Comparison of ENCODE assay signal across 1 cellular context in the genomic region with DNA sequence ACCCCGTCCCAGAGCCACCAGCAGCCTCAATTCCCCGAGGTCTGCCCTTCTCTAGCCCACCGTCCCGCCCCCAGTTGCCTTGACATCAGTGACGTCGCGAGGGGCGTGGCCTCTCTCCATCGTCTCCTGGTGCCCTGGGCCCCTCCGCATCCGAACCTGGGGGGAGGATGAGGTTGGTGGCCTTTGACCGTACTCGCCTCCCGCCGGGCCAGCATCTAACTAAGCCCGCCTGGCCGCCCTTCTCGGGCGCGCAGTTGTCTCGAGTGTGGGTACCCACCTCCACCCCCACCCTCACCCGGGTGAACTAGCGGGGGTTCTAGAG.
A peak's percentile ranks its signal among the peaks of the same experiment; 100 is the strongest.
TF ChIP-seq lines count a peak whose summit lies in the region.

No MANE protein-coding gene starts in this region.

TF ChIP-seq in K562, 482 proteins besides CTCF, POLR2A, EP300 and RAD21 (continues in another document):
- TF ChIP-seq HNRNPH1 (optimal IDR thresholded peaks at IDR 0.05; ENCODE audit: low read depth, low read length) = no peak
- 0 out of 2 replicates have a peak, but pooled peaks have one; percentile 38 for TF ChIP-seq BMI1 (IDR thresholded peaks at IDR 0.05; ENCODE audit: low read length)
- TF ChIP-seq ATF1 (CRISPR knock-in tag; IDR thresholded peaks at IDR 0.05) = no peak; the same call in 1 of the 2 replicates
- TF ChIP-seq ATF1 (tag; IDR thresholded peaks at IDR 0.05) = peak; percentile 87; the same call in 1 of the 2 replicates
- TF ChIP-seq ZSCAN32 (CRISPR knock-in tag; IDR thresholded peaks at IDR 0.05) = no peak
- TF ChIP-seq ZC3H8 (IDR thresholded peaks at IDR 0.05) = no peak
- no peak for TF ChIP-seq KDM4B (IDR thresholded peaks at IDR 0.05; ENCODE audit: borderline replicate concordance in 2 of 2, low read depth in 1 of 2)
- no peak for TF ChIP-seq PHF21A (IDR thresholded peaks at IDR 0.05; ENCODE audit: borderline replicate concordance, low read depth)
- TF ChIP-seq, protein P1, sequence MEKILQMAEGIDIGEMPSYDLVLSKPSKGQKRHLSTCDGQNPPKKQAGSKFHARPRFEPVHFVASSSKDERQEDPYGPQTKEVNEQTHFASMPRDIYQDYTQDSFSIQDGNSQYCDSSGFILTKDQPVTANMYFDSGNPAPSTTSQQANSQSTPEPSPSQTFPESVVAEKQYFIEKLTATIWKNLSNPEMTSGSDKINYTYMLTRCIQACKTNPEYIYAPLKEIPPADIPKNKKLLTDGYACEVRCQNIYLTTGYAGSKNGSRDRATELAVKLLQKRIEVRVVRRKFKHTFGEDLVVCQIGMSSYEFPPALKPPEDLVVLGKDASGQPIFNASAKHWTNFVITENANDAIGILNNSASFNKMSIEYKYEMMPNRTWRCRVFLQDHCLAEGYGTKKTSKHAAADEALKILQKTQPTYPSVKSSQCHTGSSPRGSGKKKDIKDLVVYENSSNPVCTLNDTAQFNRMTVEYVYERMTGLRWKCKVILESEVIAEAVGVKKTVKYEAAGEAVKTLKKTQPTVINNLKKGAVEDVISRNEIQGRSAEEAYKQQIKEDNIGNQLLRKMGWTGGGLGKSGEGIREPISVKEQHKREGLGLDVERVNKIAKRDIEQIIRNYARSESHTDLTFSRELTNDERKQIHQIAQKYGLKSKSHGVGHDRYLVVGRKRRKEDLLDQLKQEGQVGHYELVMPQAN (IDR thresholded peaks at IDR 0.05; ENCODE audit: borderline replicate concordance) = peak; percentile 12; the same call in 1 of the 2 replicates
- peak; percentile 67 for TF ChIP-seq HDAC2 (IDR thresholded peaks at IDR 0.05)
- no peak for TF ChIP-seq CCNT2 (IDR thresholded peaks at IDR 0.05; ENCODE audit: borderline replicate concordance, extremely low read depth, insufficient read length, low read depth, low read length)
- TF ChIP-seq CTBP1 (IDR thresholded peaks at IDR 0.05; ENCODE audit: borderline replicate concordance) = peak; percentile 90
- no peak for TF ChIP-seq GABPA (tag; conservative IDR thresholded peaks at IDR 0.05; ENCODE audit: low read depth)
- no peak for TF ChIP-seq BRF1 (IDR thresholded peaks at IDR 0.05; ENCODE audit: borderline replicate concordance, extremely low read depth, insufficient read length)
- no peak for TF ChIP-seq MXI1 (IDR thresholded peaks at IDR 0.05; ENCODE audit: low read depth, low read length)
- no peak for TF ChIP-seq GATAD2B (IDR thresholded peaks at IDR 0.05; ENCODE audit: borderline replicate concordance)
- TF ChIP-seq POLR2B (IDR thresholded peaks at IDR 0.05; ENCODE audit: low read depth, partially characterized antibody) = peak; percentile 5
- no peak for TF ChIP-seq ATF2 (CRISPR knock-in tag; IDR thresholded peaks at IDR 0.05)
- TF ChIP-seq HES1 (IDR thresholded peaks at IDR 0.05; ENCODE audit: low read depth) = no peak
- peak in 1 of 2 experiments; percentile 89; a peak in 2 of 4 replicates for TF ChIP-seq RCOR1 (IDR thresholded peaks at IDR 0.05; ENCODE audit: borderline replicate concordance in 1 of 2, low read depth in 2 of 2, low read length in 2 of 2)
- TF ChIP-seq FOXJ3 (CRISPR knock-in tag; IDR thresholded peaks at IDR 0.05) = no peak
- TF ChIP-seq MCM2 (IDR thresholded peaks at IDR 0.05; ENCODE audit: low read depth) = no peak
- no peak; the same call in none of the 2 replicates for TF ChIP-seq ZNF740 (CRISPR knock-in tag; IDR thresholded peaks at IDR 0.05)
- peak in 1 of 2 experiments; percentile 77; a peak in 1 of 4 replicates for TF ChIP-seq ZNF740 (tag; IDR thresholded peaks at IDR 0.05)
- peak; percentile 90; the same call in 1 of the 2 replicates for TF ChIP-seq RFX1 (IDR thresholded peaks at IDR 0.05)
- TF ChIP-seq TEAD1 (CRISPR knock-in tag; IDR thresholded peaks at IDR 0.05) = no peak
- TF ChIP-seq TBL1XR1 (IDR thresholded peaks at IDR 0.05; ENCODE audit: low read length in 2 of 2) = no peak
- no peak for TF ChIP-seq PRPF4 (IDR thresholded peaks at IDR 0.05; ENCODE audit: insufficient read depth, low read depth, low read length, poor library complexity, severe bottlenecking)
- no peak for TF ChIP-seq RBM14 (IDR thresholded peaks at IDR 0.05; ENCODE audit: borderline replicate concordance, insufficient read depth, low read depth, low read length)
- TF ChIP-seq TBP (optimal IDR thresholded peaks at IDR 0.05; ENCODE audit: low read depth, low read length) = peak; percentile 54
- peak; percentile 66 for TF ChIP-seq CREB1 (IDR thresholded peaks at IDR 0.05)
- TF ChIP-seq CREB1 (CRISPR knock-in tag; IDR thresholded peaks at IDR 0.05) = no peak; the same call in 1 of the 2 replicates
- peak; percentile 94 for TF ChIP-seq CREM (IDR thresholded peaks at IDR 0.05; ENCODE audit: low read depth)
- no peak for TF ChIP-seq MGA (IDR thresholded peaks at IDR 0.05)
- TF ChIP-seq RBBP5 (IDR thresholded peaks at IDR 0.05; ENCODE audit: borderline replicate concordance, insufficient read depth, low read length, poor library complexity, severe bottlenecking) = no peak
- TF ChIP-seq, protein P2, sequence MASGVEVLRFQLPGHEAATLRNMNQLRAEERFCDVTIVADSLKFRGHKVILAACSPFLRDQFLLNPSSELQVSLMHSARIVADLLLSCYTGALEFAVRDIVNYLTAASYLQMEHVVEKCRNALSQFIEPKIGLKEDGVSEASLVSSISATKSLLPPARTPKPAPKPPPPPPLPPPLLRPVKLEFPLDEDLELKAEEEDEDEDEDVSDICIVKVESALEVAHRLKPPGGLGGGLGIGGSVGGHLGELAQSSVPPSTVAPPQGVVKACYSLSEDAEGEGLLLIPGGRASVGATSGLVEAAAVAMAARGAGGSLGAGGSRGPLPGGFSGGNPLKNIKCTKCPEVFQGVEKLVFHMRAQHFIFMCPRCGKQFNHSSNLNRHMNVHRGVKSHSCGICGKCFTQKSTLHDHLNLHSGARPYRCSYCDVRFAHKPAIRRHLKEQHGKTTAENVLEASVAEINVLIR (CRISPR knock-in tag; IDR thresholded peaks at IDR 0.05) = peak; percentile 41; the same call in 1 of the 2 replicates
- TF ChIP-seq MCM5 (IDR thresholded peaks at IDR 0.05; ENCODE audit: low read depth) = no peak
- no peak for TF ChIP-seq ZNF354B (CRISPR knock-in tag; IDR thresholded peaks at IDR 0.05)
- TF ChIP-seq MCM3 (IDR thresholded peaks at IDR 0.05) = no peak
- TF ChIP-seq POLR2H (tag; IDR thresholded peaks at IDR 0.05; ENCODE audit: low read depth) = no peak
- TF ChIP-seq, protein P3, sequence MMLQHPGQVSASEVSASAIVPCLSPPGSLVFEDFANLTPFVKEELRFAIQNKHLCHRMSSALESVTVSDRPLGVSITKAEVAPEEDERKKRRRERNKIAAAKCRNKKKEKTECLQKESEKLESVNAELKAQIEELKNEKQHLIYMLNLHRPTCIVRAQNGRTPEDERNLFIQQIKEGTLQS (IDR thresholded peaks at IDR 0.05) = no peak
- TF ChIP-seq, protein P3 (CRISPR knock-in tag; conservative IDR thresholded peaks at IDR 0.05) = no peak
- no peak for TF ChIP-seq ZNF717 (CRISPR knock-in tag; IDR thresholded peaks at IDR 0.05)
